Comparison of ENCODE assay signal across 8 cellular contexts in genomic region chr10:17673517-17674051, GRCh38. TPM values are rescaled to one million over a fixed set of nuclear protein-coding genes. Genes with fewer than 3 reads are reported as not detected.
A peak's percentile ranks its signal among the peaks of the same experiment; 100 is the strongest.
DNase-seq lines count a peak whose midpoint lies in the region; ATAC-seq, FAIRE-seq and TF ChIP-seq lines count a peak whose summit lies in the region.

No MANE protein-coding gene starts in this region.

- H3K27ac Mint-ChIP-seq in CD4-positive, CD25-positive, alpha-beta regulatory T cell, result peak overlapping the region; percentile 88 to 95 (median 89)

- ATAC-seq in CD4-positive, CD25-positive, alpha-beta regulatory T cell (ENCODE audit: low read depth in 2 of 2), result peak; percentile 45 to 61
- ATAC-seq in mucosa of descending colon, result peak; percentile 30
- ATAC-seq in left lobe of liver, result no peak

- H3K36me3 Mint-ChIP-seq in CD4-positive, CD25-positive, alpha-beta regulatory T cell, result peaks cover 11% of the 10 kb centered on the region

- peak overlapping the region; percentile 69 to 91 (median 85) for H3K4me3 Mint-ChIP-seq in CD4-positive, CD25-positive, alpha-beta regulatory T cell

- peaks cover 93% of the 10 kb centered on the region for H3K4me1 ChIP-seq in CD4-positive, CD25-positive, alpha-beta regulatory T cell (ENCODE audit: control insufficient read depth, insufficient read depth, low read length, poor library complexity, severe bottlenecking)
- H3K4me1 ChIP-seq in mucosa of descending colon (ENCODE audit: low read depth), result no peaks in the 10 kb centered on the region

- DNase-seq in CD4-positive, CD25-positive, alpha-beta regulatory T cell, result peak in 1 of 3 donors; percentile 67
- DNase-seq in brain pericyte (ENCODE audit: low read depth, low spot score), result peak; percentile 45
- DNase-seq in mucosa of descending colon, result no peak
- no peak for DNase-seq in GM12891 (ENCODE audit: insufficient read length, low spot score)
- no peak for DNase-seq in NCI-H1694 (lab: John Stamatoyannopoulos, UW)
- DNase-seq in activated naive CD4-positive, alpha-beta T cell treated with anti-CD3 and anti-CD28 coated beads, Interleukin-2, amount 50 U/mL, for 16 hours, result no peak
- DNase-seq in left lobe of liver (ENCODE audit: low spot score), result no peak

- no peak for TF ChIP-seq POLR2A in GM12891 (IDR thresholded peaks at IDR 0.05; ENCODE audit: low read depth, low read length)

- H3K4me3 ChIP-seq in CD4-positive, CD25-positive, alpha-beta regulatory T cell (ENCODE audit: low read depth, low read length), result peak overlapping the region; percentile 87
- H3K4me3 ChIP-seq in mucosa of descending colon, result no peak overlapping the region

- peak overlapping the region; percentile 97 for H3K27ac ChIP-seq in CD4-positive, CD25-positive, alpha-beta regulatory T cell (ENCODE audit: insufficient read depth, low read length, poor library complexity, severe bottlenecking)

- TF ChIP-seq EP300 in Ishikawa (IDR thresholded peaks at IDR 0.05; ENCODE audit: borderline replicate concordance), result no peak

- peaks cover 52 to 90% (median 73%) of the 10 kb centered on the region in 4 donors for H3K4me1 Mint-ChIP-seq in CD4-positive, CD25-positive, alpha-beta regulatory T cell

- TF ChIP-seq CTCF in mucosa of descending colon (IDR thresholded peaks at IDR 0.05), result no peak

- peaks cover 2% of the 10 kb centered on the region for H3K36me3 ChIP-seq in CD4-positive, CD25-positive, alpha-beta regulatory T cell (ENCODE audit: control insufficient read depth, insufficient read depth, low read length)
- H3K36me3 ChIP-seq in mucosa of descending colon (ENCODE audit: low read depth), result no peaks in the 10 kb centered on the region

- H3K9me3 ChIP-seq in CD4-positive, CD25-positive, alpha-beta regulatory T cell (ENCODE audit: control insufficient read depth in 2 of 2, low read length in 2 of 2), result no peaks in the 10 kb centered on the region
- H3K9me3 ChIP-seq in mucosa of descending colon, result no peaks in the 10 kb centered on the region

- no peak for TF ChIP-seq RAD21 in Ishikawa (IDR thresholded peaks at IDR 0.05; ENCODE audit: low read depth)

- intact Hi-C loops in mucosa of descending colon (cut with DNase I, micrococcal nuclease), result no loop called here

- no peaks in the 10 kb centered on the region for H3K27me3 Mint-ChIP-seq in CD4-positive, CD25-positive, alpha-beta regulatory T cell

- H3K27me3 ChIP-seq in CD4-positive, CD25-positive, alpha-beta regulatory T cell (ENCODE audit: control insufficient read depth, insufficient read depth, low read length), result no peaks in the 10 kb centered on the region

- no peak for FAIRE-seq in GM12891 (lab: Jason Lieb, UNC)

- H3K9me3 Mint-ChIP-seq in CD4-positive, CD25-positive, alpha-beta regulatory T cell, result no peaks in the 10 kb centered on the region

TF ChIP-seq in Ishikawa, 13 proteins besides CTCF, POLR2A, EP300 and RAD21:
- TF ChIP-seq FOXM1 (IDR thresholded peaks at IDR 0.05; ENCODE audit: borderline replicate concordance, low read depth), result no peak
- TF ChIP-seq TEAD4 (IDR thresholded peaks at IDR 0.05), result peak; percentile 61
- no peak for TF ChIP-seq CEBPB (IDR thresholded peaks at IDR 0.05)
TF ChIP-seq in Ishikawa: peak in this region for 1.

TF ChIP-seq in GM12891, 5 proteins besides CTCF, POLR2A, EP300 and RAD21:
- TF ChIP-seq SPI1 (IDR thresholded peaks at IDR 0.05; ENCODE audit: low read depth, low read length), result no peak
- TF ChIP-seq POU2F2 (IDR thresholded peaks at IDR 0.05; ENCODE audit: low read depth, low read length), result no peak
- no peak for TF ChIP-seq TAF1 (IDR thresholded peaks at IDR 0.05; ENCODE audit: low read depth, low read length)

RNA-seq across cellular contexts. Expression of gene STAM, which starts 29.6 kb away (rescaled TPM):
- total RNA-seq in CD4-positive, CD25-positive, alpha-beta regulatory T cell, result 154 TPM
- 10 to 100 TPM; 48.0 to 93.3 (median 67.0) TPM for polyA plus RNA-seq in CD4-positive, CD25-positive, alpha-beta regulatory T cell
- total RNA-seq in mucosa of descending colon (10 to 100 TPM; 16.4 to 17.8 (median 17.6) TPM), left lobe of liver (5.9 TPM)
- polyA plus RNA-seq in GM12891 (2012; ENCODE audit: low read depth, missing spikeins), result 7.3 TPM

RNA-seq across cellular contexts. Expression of gene HACD1, which starts 56.4 kb away (rescaled TPM):
- 22.0 TPM for total RNA-seq in CD4-positive, CD25-positive, alpha-beta regulatory T cell
- 10 to 100 TPM; 28.4 to 65.8 (median 47.0) TPM for polyA plus RNA-seq in CD4-positive, CD25-positive, alpha-beta regulatory T cell
- total RNA-seq in mucosa of descending colon (10 to 100 TPM in 1 of 3 donors, 1 to 10 TPM in 2; 2.8 to 33.8 (median 6.3) TPM), left lobe of liver (2.9 TPM)
- 0.13 TPM for polyA plus RNA-seq in GM12891 (2012; ENCODE audit: low read depth, missing spikeins)
